8 cellular contexts compared by ENCODE assay signal in the genomic region with DNA sequence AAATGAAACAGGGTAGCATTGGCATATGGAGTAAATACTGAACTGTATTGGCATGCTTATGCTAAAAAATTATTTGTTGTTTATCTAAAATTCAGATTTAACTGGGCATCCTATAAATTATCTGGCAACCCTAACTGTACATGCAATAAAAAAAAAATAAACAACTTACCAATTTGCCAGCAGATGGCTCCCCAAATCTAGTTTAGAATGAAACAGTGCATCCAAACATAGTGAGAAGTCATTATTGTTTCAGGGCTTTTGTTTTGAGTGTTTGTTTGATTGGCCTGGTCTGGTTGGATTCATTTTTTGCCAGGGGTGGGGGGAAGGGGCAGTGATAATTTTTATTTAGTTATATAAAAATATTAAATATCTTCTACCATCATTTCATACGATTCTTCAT. TPM values are rescaled to one million over a fixed set of nuclear protein-coding genes. Genes with fewer than 3 reads are reported as not detected.
DNase-seq lines count a peak whose midpoint lies in the region; ATAC-seq and TF ChIP-seq lines count a peak whose summit lies in the region.

No MANE protein-coding gene starts in this region.

- H3K9me3 ChIP-seq in HEK293 (ENCODE audit: control insufficient read depth, insufficient read depth, low read depth, low read length), result no peaks in the 10 kb centered on the region
- no peaks in the 10 kb centered on the region for H3K9me3 ChIP-seq in smooth muscle cell (replicated peaks; ENCODE audit: low read depth)

- H3K27me3 ChIP-seq in smooth muscle cell (ENCODE audit: low read depth), result no peaks in the 10 kb centered on the region

- 100% methylated on average over 1 of the region's 1 CpG for WGBS in smooth muscle cell (ENCODE audit: low lambda C conversion rate)

- no peak for ATAC-seq in GM21423 (IDR thresholded peaks at IDR 0.05; ENCODE audit: unreplicated experiment)
- ATAC-seq in HG03280 (IDR thresholded peaks at IDR 0.05; ENCODE audit: unreplicated experiment), result no peak

- H3K4me1 ChIP-seq in HEK293 (ENCODE audit: control insufficient read depth, insufficient read depth, low read length) (0 out of 2 replicates have a peak, but pooled peaks cover under 1% of the 10 kb centered on the region), smooth muscle cell (ENCODE audit: low read depth) (no peaks in the 10 kb centered on the region)

- H3K36me3 ChIP-seq in HEK293 (ENCODE audit: control insufficient read depth in 2 of 2, insufficient read depth in 1 of 2, low read length in 2 of 2) (no peaks in the 10 kb centered on the region), smooth muscle cell (ENCODE audit: low read depth) (no peaks in the 10 kb centered on the region)

- no peaks in the 10 kb centered on the region for H3K79me2 ChIP-seq in smooth muscle cell (ENCODE audit: low read depth)

- CTCF ChIA-PET in HEK293 (lab: Yijun Ruan, JAX), result interaction anchor here (0.9 to 2.9 kb wide), 3 partner anchors 104 to 201 kb away, joined by 3 to 14 read pairs (median 7); no protein-coding TSS in a partner anchor

- H3K27ac ChIP-seq in HEK293 (ENCODE audit: extremely low read depth, low read depth, low read length), result no peak overlapping the region
- H3K27ac ChIP-seq in smooth muscle cell (ENCODE audit: low read depth), result no peak overlapping the region

- H3K9ac ChIP-seq in smooth muscle cell (ENCODE audit: low read depth), result no peak overlapping the region

- no peaks in the 10 kb centered on the region for H4K20me1 ChIP-seq in smooth muscle cell (ENCODE audit: low read depth)

- POLR2A ChIA-PET in HEK293 (lab: Yijun Ruan, JAX), result no interaction called here

- no peak overlapping the region for H2AFZ ChIP-seq in smooth muscle cell (ENCODE audit: low read depth)

- H3K4me3 ChIP-seq in HEK293 (ENCODE audit: low read depth, low read length) (no peak overlapping the region), smooth muscle cell (no peak overlapping the region)

- no peak overlapping the region for H3K4me2 ChIP-seq in smooth muscle cell

- no peak for TF ChIP-seq CTCF in HEK293 (tag by site-specific recombination; IDR thresholded peaks at IDR 0.05)
- TF ChIP-seq CTCF in smooth muscle cell (IDR thresholded peaks at IDR 0.05; ENCODE audit: borderline replicate concordance, insufficient read depth, poor library complexity, severe bottlenecking), result peak; percentile 31

- H3F3A ChIP-seq in smooth muscle cell (ENCODE audit: low read depth), result no peaks in the 10 kb centered on the region

- peak; percentile 68 for DNase-seq in COR-L47 (lab: John Stamatoyannopoulos, UW)
- peak; percentile 67 for DNase-seq in NCI-H69 (lab: John Stamatoyannopoulos, UW)
- peak; percentile 26 for DNase-seq in fibroblast of gingiva (ENCODE audit: low read depth)
- DNase-seq in smooth muscle cell (lab: John Stamatoyannopoulos, UW; ENCODE audit: unreplicated experiment), result no peak
- DNase-seq in SHP77 (lab: John Stamatoyannopoulos, UW), result no peak

TF ChIP-seq in HEK293, 187 proteins besides CTCF, POLR2A, EP300 and RAD21 (continues in another document):
- no peak for TF ChIP-seq ZFP37 (tag by site-specific recombination; IDR thresholded peaks at IDR 0.05)
- peak; percentile 78 for TF ChIP-seq ZNF654 (tag by site-specific recombination; IDR thresholded peaks at IDR 0.05; ENCODE audit: low read depth)
- TF ChIP-seq ZNF621 (tag by site-specific recombination; IDR thresholded peaks at IDR 0.05), result no peak
- TF ChIP-seq KLF1 (tag by site-specific recombination; IDR thresholded peaks at IDR 0.05), result no peak
- no peak for TF ChIP-seq ZNF223 (tag by site-specific recombination; IDR thresholded peaks at IDR 0.05)
- no peak for TF ChIP-seq WT1 (tag by site-specific recombination; IDR thresholded peaks at IDR 0.05)
- TF ChIP-seq ZNF324 (tag by site-specific recombination; IDR thresholded peaks at IDR 0.05), result no peak
- no peak for TF ChIP-seq ZNF623 (tag by site-specific recombination; IDR thresholded peaks at IDR 0.05)
- TF ChIP-seq, protein P1, sequence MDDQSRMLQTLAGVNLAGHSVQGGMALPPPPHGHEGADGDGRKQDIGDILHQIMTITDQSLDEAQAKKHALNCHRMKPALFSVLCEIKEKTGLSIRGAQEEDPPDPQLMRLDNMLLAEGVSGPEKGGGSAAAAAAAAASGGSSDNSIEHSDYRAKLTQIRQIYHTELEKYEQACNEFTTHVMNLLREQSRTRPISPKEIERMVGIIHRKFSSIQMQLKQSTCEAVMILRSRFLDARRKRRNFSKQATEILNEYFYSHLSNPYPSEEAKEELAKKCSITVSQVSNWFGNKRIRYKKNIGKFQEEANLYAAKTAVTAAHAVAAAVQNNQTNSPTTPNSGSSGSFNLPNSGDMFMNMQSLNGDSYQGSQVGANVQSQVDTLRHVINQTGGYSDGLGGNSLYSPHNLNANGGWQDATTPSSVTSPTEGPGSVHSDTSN (CRISPR knock-in tag; IDR thresholded peaks at IDR 0.05), result no peak
- no peak for TF ChIP-seq MEIS1 (CRISPR knock-in tag; IDR thresholded peaks at IDR 0.05; ENCODE audit: borderline replicate concordance)
- no peak for TF ChIP-seq ZNF555 (tag by site-specific recombination; conservative IDR thresholded peaks at IDR 0.05)
- TF ChIP-seq, protein P2, sequence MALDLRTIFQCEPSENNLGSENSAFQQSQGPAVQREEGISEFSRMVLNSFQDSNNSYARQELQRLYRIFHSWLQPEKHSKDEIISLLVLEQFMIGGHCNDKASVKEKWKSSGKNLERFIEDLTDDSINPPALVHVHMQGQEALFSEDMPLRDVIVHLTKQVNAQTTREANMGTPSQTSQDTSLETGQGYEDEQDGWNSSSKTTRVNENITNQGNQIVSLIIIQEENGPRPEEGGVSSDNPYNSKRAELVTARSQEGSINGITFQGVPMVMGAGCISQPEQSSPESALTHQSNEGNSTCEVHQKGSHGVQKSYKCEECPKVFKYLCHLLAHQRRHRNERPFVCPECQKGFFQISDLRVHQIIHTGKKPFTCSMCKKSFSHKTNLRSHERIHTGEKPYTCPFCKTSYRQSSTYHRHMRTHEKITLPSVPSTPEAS (tag by site-specific recombination; IDR thresholded peaks at IDR 0.05), result no peak
- TF ChIP-seq, protein P3, sequence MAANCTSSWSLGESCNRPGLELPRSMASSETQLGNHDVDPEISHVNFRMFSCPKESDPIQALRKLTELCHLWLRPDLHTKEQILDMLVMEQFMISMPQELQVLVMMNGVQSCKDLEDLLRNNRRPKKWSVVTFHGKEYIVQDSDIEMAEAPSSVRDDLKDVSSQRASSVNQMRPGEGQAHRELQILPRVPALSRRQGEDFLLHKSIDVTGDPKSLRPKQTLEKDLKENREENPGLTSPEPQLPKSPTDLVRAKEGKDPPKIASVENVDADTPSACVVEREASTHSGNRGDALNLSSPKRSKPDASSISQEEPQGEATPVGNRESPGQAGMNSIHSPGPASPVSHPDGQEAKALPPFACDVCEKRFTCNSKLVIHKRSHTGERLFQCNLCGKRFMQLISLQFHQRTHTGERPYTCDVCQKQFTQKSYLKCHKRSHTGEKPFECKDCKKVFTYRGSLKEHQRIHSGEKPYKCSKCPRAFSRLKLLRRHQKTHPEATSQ (tag by site-specific recombination; IDR thresholded peaks at IDR 0.05), result no peak
- TF ChIP-seq, protein P4, sequence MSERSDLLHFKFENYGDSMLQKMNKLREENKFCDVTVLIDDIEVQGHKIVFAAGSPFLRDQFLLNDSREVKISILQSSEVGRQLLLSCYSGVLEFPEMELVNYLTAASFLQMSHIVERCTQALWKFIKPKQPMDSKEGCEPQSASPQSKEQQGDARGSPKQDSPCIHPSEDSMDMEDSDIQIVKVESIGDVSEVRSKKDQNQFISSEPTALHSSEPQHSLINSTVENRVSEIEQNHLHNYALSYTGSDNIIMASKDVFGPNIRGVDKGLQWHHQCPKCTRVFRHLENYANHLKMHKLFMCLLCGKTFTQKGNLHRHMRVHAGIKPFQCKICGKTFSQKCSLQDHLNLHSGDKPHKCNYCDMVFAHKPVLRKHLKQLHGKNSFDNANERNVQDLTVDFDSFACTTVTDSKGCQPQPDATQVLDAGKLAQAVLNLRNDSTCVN (tag by site-specific recombination; optimal IDR thresholded peaks at IDR 0.05), result no peak
- TF ChIP-seq, protein P5, sequence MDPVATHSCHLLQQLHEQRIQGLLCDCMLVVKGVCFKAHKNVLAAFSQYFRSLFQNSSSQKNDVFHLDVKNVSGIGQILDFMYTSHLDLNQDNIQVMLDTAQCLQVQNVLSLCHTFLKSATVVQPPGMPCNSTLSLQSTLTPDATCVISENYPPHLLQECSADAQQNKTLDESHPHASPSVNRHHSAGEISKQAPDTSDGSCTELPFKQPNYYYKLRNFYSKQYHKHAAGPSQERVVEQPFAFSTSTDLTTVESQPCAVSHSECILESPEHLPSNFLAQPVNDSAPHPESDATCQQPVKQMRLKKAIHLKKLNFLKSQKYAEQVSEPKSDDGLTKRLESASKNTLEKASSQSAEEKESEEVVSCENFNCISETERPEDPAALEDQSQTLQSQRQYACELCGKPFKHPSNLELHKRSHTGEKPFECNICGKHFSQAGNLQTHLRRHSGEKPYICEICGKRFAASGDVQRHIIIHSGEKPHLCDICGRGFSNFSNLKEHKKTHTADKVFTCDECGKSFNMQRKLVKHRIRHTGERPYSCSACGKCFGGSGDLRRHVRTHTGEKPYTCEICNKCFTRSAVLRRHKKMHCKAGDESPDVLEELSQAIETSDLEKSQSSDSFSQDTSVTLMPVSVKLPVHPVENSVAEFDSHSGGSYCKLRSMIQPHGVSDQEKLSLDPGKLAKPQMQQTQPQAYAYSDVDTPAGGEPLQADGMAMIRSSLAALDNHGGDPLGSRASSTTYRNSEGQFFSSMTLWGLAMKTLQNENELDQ (tag by site-specific recombination; IDR thresholded peaks at IDR 0.05; ENCODE audit: low read depth), result no peak

RNA-seq across cellular contexts. Expression of a gene that starts 12.8 kb away (rescaled TPM):
- total RNA-seq in smooth muscle cell, result 2.3 and 2.5 TPM in 2 replicates
- polyA plus RNA-seq in smooth muscle cell, result 1.8 and 3.0 TPM in 2 replicates

Comparison
In these comparisons a context has a peak if more than half of its experiments do, and no peak if none do; other contexts are left out.
1. DNase-seq: peak in COR-L47 (single experiment), NCI-H69 (single experiment) and fibroblast of gingiva (single experiment); none in smooth muscle cell (single experiment) and SHP77 (0 of 2).